Comparison of ENCODE assay signal across 20 cellular contexts in genomic region chr17:11031787-11032186, GRCh38.
DNase-seq lines count a peak whose midpoint lies in the region; ATAC-seq, FAIRE-seq and TF ChIP-seq lines count a peak whose summit lies in the region.
"Had no signal": no experiment of that assay in that cellular context is flagged by ENCODE, and none has a peak within 500 bp of the region (broad histone marks: within the 10 kb centered on the region; RNA-seq: fewer than 3 reads in every experiment).

No MANE protein-coding gene starts in this region.

- TF ChIP-seq CTCF in HFFc6 (IDR thresholded peaks at IDR 0.05) (peak; percentile 17; the same call in 1 of the 2 replicates), VCaP (conservative IDR thresholded peaks at IDR 0.05) (0 out of 2 replicates have a peak, but pooled peaks have one; percentile 10), keratinocyte (optimal IDR thresholded peaks at IDR 0.05 in 1 of 3, IDR thresholded peaks at IDR 0.05 in 1 of 3, conservative IDR thresholded peaks at IDR 0.05 in 1 of 3; ENCODE audit: extremely low read depth in 1 of 3, insufficient read depth in 2 of 3, low read length in 3 of 3) (peak; percentile 38 to 44 (median 41))

- TF ChIP-seq POLR2A in H54 (IDR thresholded peaks at IDR 0.05; ENCODE audit: low read depth, low read length), result no peak

- no peak overlapping the region for H3K4me2 ChIP-seq in keratinocyte (ENCODE audit: control insufficient read depth, extremely low read depth, insufficient read depth, low read depth, low read length)

- no peaks in the 10 kb centered on the region for H3K4me1 Mint-ChIP-seq in HFFc6 (ENCODE audit: low read depth)
- H3K4me1 Mint-ChIP-seq: activated CD4-positive, alpha-beta memory T cell treated with anti-CD3 and anti-CD28 coated beads, Interleukin-2, amount 10 ng/mL, durations not matched to agents 7 days and 5 days; activated naive CD4-positive, alpha-beta T cell treated with anti-CD3 and anti-CD28 coated beads, Interleukin-2, amount 50 U/mL, for 24 hours had no signal

- no peak for FAIRE-seq in keratinocyte (lab: Jason Lieb, UNC)
- no peak for FAIRE-seq in H54 (lab: Jason Lieb, UNC)
- FAIRE-seq: frontal cortex had no signal

- H3K9me3 Mint-ChIP-seq in HFFc6, result peaks cover 52% of the 10 kb centered on the region
- H3K9me3 Mint-ChIP-seq: activated T-cell treated with anti-CD3 and anti-CD28 coated beads, Interleukin-2, amount 50 U/mL, for 24 hours had no signal

- ATAC-seq in esophagus mucosa, result no peak
- ATAC-seq in GM18520 (IDR thresholded peaks at IDR 0.05; ENCODE audit: unreplicated experiment), result no peak
- ATAC-seq: body of pancreas had no signal

- H3K9me1 ChIP-seq in keratinocyte (ENCODE audit: control insufficient read depth, extremely low read depth, insufficient read depth, low read length), result no peaks in the 10 kb centered on the region

- DNase-seq in COLO829 (ENCODE audit: low spot score) (peak; percentile 6), HFFc6 (no peak), keratinocyte (ENCODE audit: low read depth, low spot score) (no peak), H54 (ENCODE audit: insufficient read length, low spot score) (no peak), inferior parietal cortex (ENCODE audit: extremely low spot score) (no peak)
- DNase-seq: activated CD4-positive, alpha-beta memory T cell treated with anti-CD3 and anti-CD28 coated beads, Interleukin-2, amount 10 ng/mL, durations not matched to agents 7 days and 5 days; activated T-cell treated with anti-CD3 and anti-CD28 coated beads, Interleukin-2, amount 50 U/mL, for 24 hours; body of pancreas; MG63; NCI-H187; Right ventricle myocardium superior; stimulated activated naive CD4-positive, alpha-beta T cell treated with Interleukin-2 at 50 U/mL for 16 hours; T-helper 1 cell; transverse colon had no signal

- H3K9ac ChIP-seq in keratinocyte (ENCODE audit: control insufficient read depth, extremely low read depth, insufficient read depth, low read length), result no peak overlapping the region

- H3K27ac Mint-ChIP-seq in HFFc6, result no peak overlapping the region
- H3K27ac Mint-ChIP-seq: activated CD4-positive, alpha-beta memory T cell treated with anti-CD3 and anti-CD28 coated beads, Interleukin-2, amount 10 ng/mL, durations not matched to agents 7 days and 5 days; activated naive CD4-positive, alpha-beta T cell treated with anti-CD3 and anti-CD28 coated beads, Interleukin-2, amount 50 U/mL, for 24 hours; activated T-cell treated with anti-CD3 and anti-CD28 coated beads, Interleukin-2, amount 50 U/mL, for 24 hours had no signal

- H3K36me3 ChIP-seq in keratinocyte (ENCODE audit: control insufficient read depth in 2 of 2, extremely low read depth in 1 of 2, insufficient read depth in 2 of 2, low read length in 2 of 2), result no peaks in the 10 kb centered on the region
- H3K36me3 ChIP-seq: MG63, transverse colon had no signal

- peaks cover 2% of the 10 kb centered on the region; the same call in 1 of the 2 replicates for H3K27me3 Mint-ChIP-seq in HFFc6 (ENCODE audit: insufficient read depth)
- H3K27me3 Mint-ChIP-seq: activated CD4-positive, alpha-beta memory T cell treated with anti-CD3 and anti-CD28 coated beads, Interleukin-2, amount 10 ng/mL, durations not matched to agents 7 days and 5 days; activated naive CD4-positive, alpha-beta T cell treated with anti-CD3 and anti-CD28 coated beads, Interleukin-2, amount 50 U/mL, for 24 hours; activated T-cell treated with anti-CD3 and anti-CD28 coated beads, Interleukin-2, amount 50 U/mL, for 24 hours had no signal

- H3K27ac ChIP-seq in VCaP (no peak overlapping the region), keratinocyte (ENCODE audit: control insufficient read depth, insufficient read depth, low read length) (no peak overlapping the region)
- H3K27ac ChIP-seq: body of pancreas, coronary artery, transverse colon had no signal

- no peaks in the 10 kb centered on the region for H3K27me3 ChIP-seq in keratinocyte (ENCODE audit: control insufficient read depth, extremely low read depth, insufficient read depth, low read length)
- H3K27me3 ChIP-seq: body of pancreas, MG63, transverse colon had no signal

- H3K4me3 ChIP-seq in keratinocyte (ENCODE audit: control insufficient read depth in 2 of 3, extremely low read depth in 1 of 3, insufficient read depth in 2 of 3, low read depth in 1 of 3, low read length in 3 of 3), result no peak overlapping the region
- H3K4me3 ChIP-seq: body of pancreas, coronary artery, MG63, transverse colon had no signal

- no peak overlapping the region for H2AFZ ChIP-seq in keratinocyte (ENCODE audit: control insufficient read depth, low read length)

- peaks cover 4% of the 10 kb centered on the region for H3K4me1 ChIP-seq in keratinocyte (ENCODE audit: control insufficient read depth, extremely low read depth, insufficient read depth, low read length)
- H3K4me1 ChIP-seq: body of pancreas, transverse colon had no signal

- no peaks in the 10 kb centered on the region for H3K36me3 Mint-ChIP-seq in HFFc6 (ENCODE audit: low read depth)
- H3K36me3 Mint-ChIP-seq: activated naive CD4-positive, alpha-beta T cell treated with anti-CD3 and anti-CD28 coated beads, Interleukin-2, amount 50 U/mL, for 24 hours had no signal

- no peaks in the 10 kb centered on the region for H3K9me3 ChIP-seq in keratinocyte (ENCODE audit: control insufficient read depth, low read depth, low read length)
- H3K9me3 ChIP-seq: body of pancreas, transverse colon had no signal

- H3K79me2 ChIP-seq in keratinocyte (ENCODE audit: control insufficient read depth, insufficient read depth, low read length), result no peaks in the 10 kb centered on the region

- no peak overlapping the region for H3K4me3 Mint-ChIP-seq in HFFc6
- H3K4me3 Mint-ChIP-seq: activated CD4-positive, alpha-beta memory T cell treated with anti-CD3 and anti-CD28 coated beads, Interleukin-2, amount 10 ng/mL, durations not matched to agents 7 days and 5 days; activated naive CD4-positive, alpha-beta T cell treated with anti-CD3 and anti-CD28 coated beads, Interleukin-2, amount 50 U/mL, for 24 hours; activated T-cell treated with anti-CD3 and anti-CD28 coated beads, Interleukin-2, amount 50 U/mL, for 24 hours had no signal

- dilution Hi-C loops in keratinocyte (cut with MboI; ENCODE audit: extremely low pct_ligation_motif_present, low sequenced_read_pairs), result loop anchor here (25.0 kb wide), 2 partner anchors 106 to 931 kb away; no protein-coding TSS in a partner anchor

- no peaks in the 10 kb centered on the region for H4K20me1 ChIP-seq in keratinocyte (ENCODE audit: control insufficient read depth, extremely low read depth, insufficient read depth, low read length)
